ENCODE assay signal across 8 cellular contexts in genomic region chr1:27360159-27361043, GRCh38. TPM values are rescaled to one million over a fixed set of nuclear protein-coding genes. Genes with fewer than 3 reads are reported as not detected.
DNase-seq lines count a peak whose midpoint lies in the region; ATAC-seq, FAIRE-seq and TF ChIP-seq lines count a peak whose summit lies in the region.
"Had no signal": no experiment of that assay in that cellular context is flagged by ENCODE, and none has a peak within 500 bp of the region (broad histone marks: within the 10 kb centered on the region; RNA-seq: fewer than 3 reads in every experiment).

No MANE protein-coding gene starts in this region.

- 29 to 35% methylated on average over 59 to 71 of the region's 71 CpGs for WGBS in pancreas, 2 donors

- no peak overlapping the region for H3K9ac ChIP-seq in HUES48 (ENCODE audit: low read depth, low read length)

- TF ChIP-seq CTCF in astrocyte of the spinal cord (IDR thresholded peaks at IDR 0.05; ENCODE audit: low read depth, low read length) (no peak), pancreas (IDR thresholded peaks at IDR 0.05) (no peak)

- H3K27ac ChIP-seq in HUES48 (ENCODE audit: low read depth, low read length) (no peak overlapping the region), pancreas (no peak overlapping the region)

- ATAC-seq in pancreas (peak in 1 of 4 donors; percentile 24), GM21528 (IDR thresholded peaks at IDR 0.05; ENCODE audit: low FRiP score, unreplicated experiment) (no peak)

- H3K27me3 ChIP-seq in HUES48 (ENCODE audit: control insufficient read depth, insufficient read depth, low read length), result peaks cover 47% of the 10 kb centered on the region
- H3K27me3 ChIP-seq in pancreas, result no peaks in the 10 kb centered on the region

- H3K4me3 ChIP-seq in HUES48 (ENCODE audit: low read depth, low read length), result peak overlapping the region; percentile 80
- H3K4me3 ChIP-seq in astrocyte of the spinal cord (ENCODE audit: low read depth, low read length), result peak overlapping the region; percentile 18
- peak overlapping the region in 3 of 4 donors; percentile 20 to 40 (median 33) for H3K4me3 ChIP-seq in pancreas

- H3K9me3 ChIP-seq in HUES48 (ENCODE audit: control insufficient read depth, insufficient read depth, low read length) (no peaks in the 10 kb centered on the region), pancreas (no peaks in the 10 kb centered on the region)

- FAIRE-seq in pancreas (lab: Jason Lieb, UNC), result no peak

- intact Hi-C loops in pancreas (cut with DNase I), result no loop called here

- H3K4me1 ChIP-seq in HUES48 (ENCODE audit: control insufficient read depth, insufficient read depth, low read length) (peaks cover 18% of the 10 kb centered on the region), pancreas (peaks cover 0 to 5% (median 4%) of the 10 kb centered on the region in 3 donors)

- H3K36me3 ChIP-seq in HUES48 (ENCODE audit: control insufficient read depth, insufficient read depth, low read length), result 0 out of 2 replicates have a peak, but pooled peaks cover 5% of the 10 kb centered on the region
- H3K36me3 ChIP-seq in pancreas, result no peaks in the 10 kb centered on the region

- DNase-seq in astrocyte of the spinal cord (ENCODE audit: low read depth, low spot score) (no peak), pancreas (peak in 3 of 6 donors; percentile 67 to 82 (median 73)), Kasumi-1 (lab: John Stamatoyannopoulos, UW) (no peak), SW 1271 (lab: John Stamatoyannopoulos, UW) (no peak)
- DNase-seq: NCI-H1105 had no signal

- in situ Hi-C loops in astrocyte of the spinal cord (cut with HindIII; ENCODE audit: low sequenced_read_pairs), result no loop called here

RNA-seq across cellular contexts. Expression of gene MAP3K6, which starts 6.4 kb away (rescaled TPM):
- total RNA-seq in pancreas, result 10 to 100 TPM in 3 of 6 donors, 1 to 10 TPM in 3; 4.7 to 18.7 (median 9.8) TPM
- polyA plus RNA-seq in pancreas, result 10 to 100 TPM; 51.2 to 65.7 TPM

RNA-seq across cellular contexts. Expression of gene FCN3, which starts 14.2 kb away (rescaled TPM):
- total RNA-seq in pancreas, result 1 to 10 TPM in 5 of 6 donors, under 1 TPM in 1; 0.39 to 8.5 (median 2.2) TPM
- 10 to 100 TPM; 16.9 to 19.7 TPM for polyA plus RNA-seq in pancreas
- total RNA-seq: renal cortical epithelial cell had no signal

RNA-seq across cellular contexts. Expression of gene SYTL1, which starts 18.6 kb away (rescaled TPM):
- total RNA-seq in pancreas, result 100 to 1,000 TPM in 4 of 6 donors, 10 to 100 TPM in 2; 45.8 to 128 (median 104) TPM
- 100 to 1,000 TPM; 207 to 254 TPM for polyA plus RNA-seq in pancreas

RNA-seq across cellular contexts. Expression of gene CD164L2, which starts 22.7 kb away (rescaled TPM):
- total RNA-seq in pancreas, result under 1 TPM in 4 of 6 donors, not detected in 2; 0.19 to 0.66 (median 0.44) TPM
- under 1 TPM; 0.54 to 0.76 TPM for polyA plus RNA-seq in pancreas
- total RNA-seq: renal cortical epithelial cell had no signal

RNA-seq across cellular contexts. Expression of gene GPR3, which starts 32.0 kb away (rescaled TPM):
- under 1 TPM in 3 of 6 donors, not detected in 3; 0.09 to 0.28 (median 0.21) TPM for total RNA-seq in pancreas
- under 1 TPM; 0.30 to 0.52 TPM for polyA plus RNA-seq in pancreas

Comparison
In these comparisons a context has a peak if more than half of its experiments do, and no peak if none do; other contexts are left out.
1. H3K4me3 ChIP-seq: peak in every context shown above with its lines; median percentile 80 in HUES48; 33 in pancreas; 18 in astrocyte of the spinal cord.